Comparison of ENCODE assay signal across 8 cellular contexts in genomic region chr1:6603424-6603850, GRCh38. TPM values are rescaled to one million over a fixed set of nuclear protein-coding genes. Genes with fewer than 3 reads are reported as not detected.
DNase-seq lines count a peak whose midpoint lies in the region; ATAC-seq and TF ChIP-seq lines count a peak whose summit lies in the region.

No MANE protein-coding gene starts in this region.

- peak overlapping the region; percentile 74 for H2AFZ ChIP-seq in trophoblast cell (ENCODE audit: insufficient read depth, low read length, poor library complexity)

- peak overlapping the region; percentile 90 for H3K18ac ChIP-seq in trophoblast cell (ENCODE audit: low read length)

- H3K27me3 ChIP-seq in Peyer's patch (no peaks in the 10 kb centered on the region), trophoblast cell (ENCODE audit: insufficient read depth, low read length) (no peaks in the 10 kb centered on the region)

- H4K91ac ChIP-seq in trophoblast cell (ENCODE audit: low read depth, low read length) = peak overlapping the region; percentile 65

- ATAC-seq in HG02642 (IDR thresholded peaks at IDR 0.05; ENCODE audit: poor library complexity, unreplicated experiment) (peak; percentile 11), GM21786 (IDR thresholded peaks at IDR 0.05; ENCODE audit: unreplicated experiment) (no peak)

- H3K79me2 ChIP-seq in trophoblast cell (ENCODE audit: control insufficient read depth, insufficient read depth, low read length, poor library complexity) = peaks cover 36% of the 10 kb centered on the region

- peaks cover 0 to 27% (median 18%) of the 10 kb centered on the region in 4 donors for H3K4me1 ChIP-seq in Peyer's patch
- peaks cover 21 to 25% of the 10 kb centered on the region in 2 experiments for H3K4me1 ChIP-seq in trophoblast cell (ENCODE audit: control insufficient read depth in 1 of 2, insufficient read depth in 2 of 2, low read length in 2 of 2)

- H3K23ac ChIP-seq in trophoblast cell (ENCODE audit: low read length) = no peak overlapping the region

- peak overlapping the region; percentile 85 for H3K4me2 ChIP-seq in trophoblast cell (ENCODE audit: low read length)

- peak overlapping the region; percentile 67 for H3K9ac ChIP-seq in trophoblast cell (ENCODE audit: low read length)

- no peaks in the 10 kb centered on the region for H3K9me3 Mint-ChIP-seq in activated naive CD4-positive, alpha-beta T cell treated with anti-CD3 and anti-CD28 coated beads for 36 hours

- CTCF ChIA-PET in activated naive CD4-positive, alpha-beta T cell treated with anti-CD3 and anti-CD28 coated beads for 36 hours (lab: Charles Lee) = no interaction called here

- H3K36me3 Mint-ChIP-seq in activated naive CD4-positive, alpha-beta T cell treated with anti-CD3 and anti-CD28 coated beads for 36 hours (ENCODE audit: low read depth) = peaks cover 20% of the 10 kb centered on the region

- H3K9me3 ChIP-seq in Peyer's patch (no peaks in the 10 kb centered on the region), trophoblast cell (ENCODE audit: insufficient read depth, low read depth, low read length) (peaks cover 7% of the 10 kb centered on the region)

- H4K8ac ChIP-seq in trophoblast cell (ENCODE audit: low read depth, low read length) = peak overlapping the region; percentile 98

- H3K4me3 Mint-ChIP-seq in activated naive CD4-positive, alpha-beta T cell treated with anti-CD3 and anti-CD28 coated beads for 36 hours = peak overlapping the region; percentile 74

- peak overlapping the region; percentile 54 to 98 (median 97) for H3K4me3 ChIP-seq in Peyer's patch
- H3K4me3 ChIP-seq in trophoblast cell (ENCODE audit: low read depth, low read length) = no peak overlapping the region

- H3K27me3 Mint-ChIP-seq in activated naive CD4-positive, alpha-beta T cell treated with anti-CD3 and anti-CD28 coated beads for 36 hours (ENCODE audit: low read depth) = no peaks in the 10 kb centered on the region

- peak overlapping the region; percentile 96 for H3K27ac Mint-ChIP-seq in activated naive CD4-positive, alpha-beta T cell treated with anti-CD3 and anti-CD28 coated beads for 36 hours

- peak overlapping the region; percentile 25 for H2BK12ac ChIP-seq in trophoblast cell (ENCODE audit: low read length)

- peak overlapping the region; percentile 98 for H3K14ac ChIP-seq in trophoblast cell (ENCODE audit: low read length)

- H3K4me1 Mint-ChIP-seq in activated naive CD4-positive, alpha-beta T cell treated with anti-CD3 and anti-CD28 coated beads for 36 hours (ENCODE audit: low read depth) = peaks cover 28% of the 10 kb centered on the region

- H3K36me3 ChIP-seq in Peyer's patch (peaks cover 0 to 5% (median 0%) of the 10 kb centered on the region in 3 donors), trophoblast cell (ENCODE audit: control insufficient read depth in 1 of 2, insufficient read depth in 2 of 2, low read length in 2 of 2) (peaks cover 9 to 11% of the 10 kb centered on the region in 2 experiments)

- DNase-seq in GM04503 (ENCODE audit: low read depth) (peak; percentile 39), Peyer's patch (peak; percentile 60 to 76 (median 76)), head of caudate nucleus (peak in 34 of 42 donors; percentile 34 to 82 (median 63)), trophoblast cell (peak; percentile 86 to 89), NCI-H2171 (lab: John Stamatoyannopoulos, UW) (no peak)
- peak; percentile 76 for DNase-seq in activated naive CD4-positive, alpha-beta T cell treated with anti-CD3 and anti-CD28 coated beads for 36 hours

- peak overlapping the region; percentile 82 for H2BK120ac ChIP-seq in trophoblast cell (ENCODE audit: insufficient read depth, low read length, poor library complexity)

- H2BK5ac ChIP-seq in trophoblast cell (ENCODE audit: low read depth, low read length, poor library complexity) = peak overlapping the region; percentile 51

- peak overlapping the region; percentile 85 for H2AK5ac ChIP-seq in trophoblast cell (ENCODE audit: low read length)

- intact Hi-C loops in activated naive CD4-positive, alpha-beta T cell treated with anti-CD3 and anti-CD28 coated beads for 36 hours (cut with micrococcal nuclease) = loop anchor here (1.0 to 5.0 kb wide), 6 partner anchors 99 to 611 kb away; partner anchors contain the start of genes ACOT7, DNAJC11, NPHP4 and RPL22
- intact Hi-C loops in head of caudate nucleus (cut with DNase I) = loop anchor here (10.0 kb wide), 1 partner anchor 49 kb away; the partner anchor contains the start of genes NOL9 and TAS1R1

- WGBS in trophoblast cell (ENCODE audit: extremely low coverage, insufficient coverage, insufficient read length) = no CpG with 5 or more reads among the region's 29 CpGs

- H3K79me1 ChIP-seq in trophoblast cell (ENCODE audit: low read length) = peaks cover 35% of the 10 kb centered on the region

- TF ChIP-seq POLR2A in Peyer's patch (IDR thresholded peaks at IDR 0.05) = peak in 1 of 2 donors; percentile 4

- H4K12ac ChIP-seq in trophoblast cell (ENCODE audit: low read depth, low read length) = peak overlapping the region; percentile 96

- peak overlapping the region; percentile 92 to 99 (median 98) for H3K27ac ChIP-seq in Peyer's patch
- peak overlapping the region; percentile 98 for H3K27ac ChIP-seq in trophoblast cell (ENCODE audit: low read depth, low read length)

- peak overlapping the region; percentile 5 for H3K4ac ChIP-seq in trophoblast cell (ENCODE audit: low read depth, low read length)

- TF ChIP-seq CTCF in Peyer's patch (IDR thresholded peaks at IDR 0.05) = no peak

RNA-seq across cellular contexts. Expression of gene KLHL21, which starts 0.8 kb away (rescaled TPM):
- total RNA-seq in Peyer's patch = 10 to 100 TPM; 14.4 to 25.1 (median 18.2) TPM
- total RNA-seq in activated naive CD4-positive, alpha-beta T cell treated with anti-CD3 and anti-CD28 coated beads for 36 hours = 10 to 100 TPM; 21.0 to 23.3 TPM
- polyA plus RNA-seq in trophoblast cell (2013) = 19.6 and 22.5 TPM in 2 replicates

RNA-seq across cellular contexts. Expression of gene PHF13, which starts 10.1 kb away (rescaled TPM):
- total RNA-seq in Peyer's patch = 1 to 10 TPM; 3.3 to 7.4 (median 6.0) TPM
- total RNA-seq in activated naive CD4-positive, alpha-beta T cell treated with anti-CD3 and anti-CD28 coated beads for 36 hours = 10 to 100 TPM; 10.8 to 11.3 TPM
- polyA plus RNA-seq in trophoblast cell (2013) = 29.3 and 29.7 TPM in 2 replicates

RNA-seq across cellular contexts. Expression of gene THAP3, which starts 21.2 kb away (rescaled TPM):
- total RNA-seq in Peyer's patch = 10 to 100 TPM in 3 of 4 donors, 1 to 10 TPM in 1; 9.9 to 22.8 (median 18.8) TPM
- 10 to 100 TPM; 27.3 to 30.9 TPM for total RNA-seq in activated naive CD4-positive, alpha-beta T cell treated with anti-CD3 and anti-CD28 coated beads for 36 hours
- polyA plus RNA-seq in trophoblast cell (2013) = 17.9 and 19.6 TPM in 2 replicates

RNA-seq across cellular contexts. Expression of gene ZBTB48, which starts 23.6 kb away (rescaled TPM):
- total RNA-seq in Peyer's patch = 10 to 100 TPM; 27.0 to 80.9 (median 38.2) TPM
- 10 to 100 TPM; 15.0 to 18.3 TPM for total RNA-seq in activated naive CD4-positive, alpha-beta T cell treated with anti-CD3 and anti-CD28 coated beads for 36 hours
- 11.5 and 14.1 TPM in 2 replicates for polyA plus RNA-seq in trophoblast cell (2013)

RNA-seq across cellular contexts. Expression of gene TAS1R1, which starts 48.3 kb away (rescaled TPM):
- total RNA-seq in Peyer's patch = not detected
- total RNA-seq in activated naive CD4-positive, alpha-beta T cell treated with anti-CD3 and anti-CD28 coated beads for 36 hours = not detected
- polyA plus RNA-seq in trophoblast cell (2013) = not detected in 2 replicates
